ENCODE assay signal across 8 cellular contexts in genomic region chr3:132723024-132723462, GRCh38. TPM values are rescaled to one million over a fixed set of nuclear protein-coding genes. Genes with fewer than 3 reads are reported as not detected.
DNase-seq lines count a peak whose midpoint lies in the region; ATAC-seq, FAIRE-seq and TF ChIP-seq lines count a peak whose summit lies in the region.

No MANE protein-coding gene starts in this region.

- POLR2A ChIA-PET in HepG2 (lab: Yijun Ruan, JAX) = no interaction called here

- H3K27ac ChIP-seq in HepG2 (ENCODE audit: extremely low read length, insufficient read depth, low read length) = peak overlapping the region; percentile 85
- peak overlapping the region; percentile 75 to 78 for H3K27ac ChIP-seq in tibial artery

- H3K9me3 ChIP-seq in HepG2 (ENCODE audit: low read length) (no peaks in the 10 kb centered on the region), tibial artery (no peaks in the 10 kb centered on the region)

- CTCF ChIA-PET in HepG2 (lab: Yijun Ruan, JAX; ENCODE audit: low intra/inter-chr PET ratio, low total read pairs) = no interaction called here

- peak; percentile 42 for FAIRE-seq in HepG2 (lab: Jason Lieb, UNC)

- H3K79me2 ChIP-seq in HepG2 (ENCODE audit: insufficient read depth, low read length) = peaks cover 19% of the 10 kb centered on the region

- H3K4me3 ChIP-seq in HepG2 (replicated peaks in 1 of 3; ENCODE audit: insufficient read depth in 1 of 3, low read depth in 2 of 3, low read length in 3 of 3) = peak overlapping the region; percentile 68 to 89 (median 86)
- H3K4me3 ChIP-seq in tibial artery = peak overlapping the region; percentile 69 to 80

- H3K4me1 ChIP-seq in HepG2 (ENCODE audit: insufficient read depth, low read length) = peaks cover 35% of the 10 kb centered on the region
- H3K4me1 ChIP-seq in tibial artery = peaks cover 0 to 39% (median 19%) of the 10 kb centered on the region in 4 donors

- TF ChIP-seq POLR2A in HepG2 (IDR thresholded peaks at IDR 0.05; ENCODE audit: insufficient read depth in 1 of 2, low read depth in 2 of 2, low read length in 2 of 2) = peak in 1 of 2 experiments; percentile 88; a peak in 3 of 4 replicates

- peak; percentile 77 for DNase-seq in DMS114 treated with DMSO at 0.1 percent for 48 hours (lab: John Stamatoyannopoulos, UW; ENCODE audit: unreplicated experiment)
- DNase-seq in amniotic epithelial cell (ENCODE audit: low read depth) = peak; percentile 88
- no peak for DNase-seq in HepG2 (ENCODE audit: low spot score)
- DNase-seq in tibial artery = no peak
- no peak for DNase-seq in NCI-H1105 treated with DMSO at 0.1 percent for 48 hours (lab: John Stamatoyannopoulos, UW)
- no peak for DNase-seq in NCI-H1930 (lab: John Stamatoyannopoulos, UW)
- no peak for DNase-seq in activated effector memory CD4-positive, alpha-beta T cell treated with anti-CD3 and anti-CD28 coated beads, Interleukin-2, amount 50 U/mL, for 16 hours

- in situ Hi-C loops in HepG2 (cut with HindIII; ENCODE audit: extremely low pct_ligation_motif_present, low pct_unique_long_range_greater_than_20kb) = no loop called here

- no peak for TF ChIP-seq CTCF in HepG2 (CRISPR knock-in tag; IDR thresholded peaks at IDR 0.05)
- no peak for TF ChIP-seq CTCF in tibial artery (IDR thresholded peaks at IDR 0.05)

- TF ChIP-seq EP300 in HepG2 (IDR thresholded peaks at IDR 0.05; ENCODE audit: low read depth in 2 of 2, low read length in 2 of 2) (no peak), HepG2 (CRISPR knock-in tag; IDR thresholded peaks at IDR 0.05; ENCODE audit: borderline replicate concordance) (no peak)

- no peaks in the 10 kb centered on the region for H4K20me1 ChIP-seq in HepG2 (ENCODE audit: insufficient read depth, low read length)

- H3K36me3 ChIP-seq in HepG2 (replicated peaks in 1 of 2; ENCODE audit: control insufficient read depth in 1 of 2, insufficient read depth in 2 of 2, low read length in 2 of 2) = peaks cover 2 to 6% of the 10 kb centered on the region in 2 experiments; a peak in 4 of 5 replicates
- peaks cover under 1 to 6% (median 2%) of the 10 kb centered on the region in 3 donors for H3K36me3 ChIP-seq in tibial artery

- H3K4me2 ChIP-seq in HepG2 (ENCODE audit: low read depth, low read length) = peak overlapping the region; percentile 85

- peak overlapping the region; percentile 78 for H3K9ac ChIP-seq in HepG2 (ENCODE audit: insufficient read depth, low read depth, low read length)

- peak overlapping the region; percentile 75 for H2AFZ ChIP-seq in HepG2 (ENCODE audit: low read length)

- peak; percentile 7 for ATAC-seq in HG02840 (IDR thresholded peaks at IDR 0.05; ENCODE audit: low FRiP score, unreplicated experiment)
- peak; percentile 50 for ATAC-seq in HepG2

- TSS peak; percentile 76 for BruUV-seq in HepG2 (replicated peaks; lab: Mats Ljungman, UMichigan)

- no peak for TF ChIP-seq RAD21 in HepG2 (CRISPR knock-in tag; IDR thresholded peaks at IDR 0.05)

- intact Hi-C loops in HepG2 (cut with micrococcal nuclease; ENCODE audit: unreplicated experiment) (loop anchor here (2.0 to 10.0 kb wide), 2 partner anchors 64 to 852 kb away; partner anchors contain the start of genes ACAD11 and CDV3), tibial artery (cut with DNase I; ENCODE audit: low total_unique reads) (loop anchor here (10.0 kb wide), 1 partner anchor 852 kb away; the partner anchor contains the start of gene CDV3)

- 3% methylated on average over 5 of the region's 17 CpGs for WGBS in HepG2 (ENCODE audit: low lambda C conversion rate)

- no peaks in the 10 kb centered on the region for H3K27me3 ChIP-seq in HepG2 (ENCODE audit: control insufficient read depth in 1 of 2, insufficient read depth in 2 of 2, low read length in 2 of 2)
- no peaks in the 10 kb centered on the region for H3K27me3 ChIP-seq in tibial artery

TF ChIP-seq in HepG2, 621 proteins besides CTCF, POLR2A, EP300 and RAD21 (continues in another document):
- peak; percentile 54; the same call in 1 of the 2 replicates for TF ChIP-seq ZNF788 (CRISPR knock-in tag; IDR thresholded peaks at IDR 0.05; ENCODE audit: borderline replicate concordance)
- peak; percentile 29; the same call in 1 of the 2 replicates for TF ChIP-seq ZNF724P (CRISPR knock-in tag; IDR thresholded peaks at IDR 0.05; ENCODE audit: borderline replicate concordance)
- TF ChIP-seq HCFC1 (IDR thresholded peaks at IDR 0.05; ENCODE audit: low read depth, low read length) = no peak
- TF ChIP-seq TFDP2 (CRISPR knock-in tag; IDR thresholded peaks at IDR 0.05) = peak; percentile 24; the same call in 1 of the 2 replicates
- TF ChIP-seq GABPB1 (CRISPR knock-in tag; IDR thresholded peaks at IDR 0.05) = peak; percentile 81
- no peak for TF ChIP-seq ZBTB2 (CRISPR knock-in tag; IDR thresholded peaks at IDR 0.05; ENCODE audit: low read depth)
- TF ChIP-seq SIN3B (IDR thresholded peaks at IDR 0.05; ENCODE audit: low read length) = 0 out of 2 replicates have a peak, but pooled peaks have one; percentile 36
- TF ChIP-seq ZNF766 (CRISPR knock-in tag; IDR thresholded peaks at IDR 0.05; ENCODE audit: borderline replicate concordance) = 0 out of 2 replicates have a peak, but pooled peaks have one; percentile 50
- TF ChIP-seq ATF7-NPFF (CRISPR knock-in tag; IDR thresholded peaks at IDR 0.05; ENCODE audit: low read depth) = peak; percentile 40; the same call in 1 of the 2 replicates
- peak; percentile 16; the same call in 1 of the 2 replicates for TF ChIP-seq ZNF614 (CRISPR knock-in tag; IDR thresholded peaks at IDR 0.05; ENCODE audit: borderline replicate concordance)

RNA-seq across cellular contexts. Expression of gene NPHP3, which starts 0.8 kb away (rescaled TPM):
- total RNA-seq in HepG2 (2016; rRNA removed; fragmentation: Illumina TruSeq; extraction: Trizol) = 8.4 and 11.0 TPM in 2 replicates
- total RNA-seq in HepG2 (2016; cell fraction: cytosol; rRNA removed; fragmentation: Illumina TruSeq; extraction: Trizol; ENCODE audit: low read depth) = 11.8 and 13.1 TPM in 2 replicates
- total RNA-seq in HepG2 (2016; cell fraction: insoluble cytoplasmic fraction; rRNA removed; fragmentation: Illumina TruSeq; extraction: Trizol) = 8.0 and 10.9 TPM in 2 replicates
- total RNA-seq in HepG2 (2016; cell fraction: membrane; rRNA removed; fragmentation: Illumina TruSeq; extraction: Trizol) = 6.8 and 8.0 TPM in 2 replicates
- total RNA-seq in HepG2 (2016; cell fraction: nucleus; rRNA removed; fragmentation: Illumina TruSeq; extraction: Trizol) = 19.6 and 20.0 TPM in 2 replicates
- polyA plus RNA-seq in HepG2 (2011; rRNA removed) = 15.7 and 20.2 TPM in 2 replicates
- polyA plus RNA-seq in HepG2 (2011; cell fraction: cytosol; rRNA removed) = 4.2 and 5.2 TPM in 2 replicates
- 35.7 and 42.8 TPM in 2 replicates for polyA plus RNA-seq in HepG2 (2011; cell fraction: nucleus; rRNA removed)
- polyA plus RNA-seq in HepG2 (2012) = 7.4 and 8.7 TPM in 2 replicates
- 0.60 and 1.1 TPM in 2 replicates for polyA plus RNA-seq in HepG2 (2016; cell fraction: cytosol; fragmentation: Illumina TruSeq; extraction: Trizol; ENCODE audit: low read depth)
- polyA plus RNA-seq in HepG2 (2016; cell fraction: insoluble cytoplasmic fraction; fragmentation: Illumina TruSeq; extraction: Trizol; ENCODE audit: low read depth) = 6.6 and 8.0 TPM in 2 replicates
- 2.1 and 2.2 TPM in 2 replicates for polyA plus RNA-seq in HepG2 (2016; cell fraction: membrane; fragmentation: Illumina TruSeq; extraction: Trizol; ENCODE audit: low read depth)
- 34.2 and 40.2 TPM in 2 replicates for polyA plus RNA-seq in HepG2 (2016; cell fraction: nucleus; fragmentation: Illumina TruSeq; extraction: Trizol; ENCODE audit: insufficient read depth, low read depth)
- 8.6 and 9.1 TPM in 2 replicates for polyA minus RNA-seq in HepG2 (2011; rRNA and poly(A)+ RNA removed; ENCODE audit: low replicate concordance)
- polyA minus RNA-seq in HepG2 (2011; cell fraction: cytosol; rRNA and poly(A)+ RNA removed) = 4.1 and 4.7 TPM in 2 replicates
- 54.2 and 67.7 TPM in 2 replicates for polyA minus RNA-seq in HepG2 (2011; cell fraction: nucleus; rRNA and poly(A)+ RNA removed)

Comparison
In these comparisons a context has a peak if more than half of its experiments do, and no peak if none do; other contexts are left out.
1. DNase-seq: peak in DMS114 treated with DMSO at 0.1 percent for 48 hours (single experiment) and amniotic epithelial cell (single experiment); none in HepG2 (single experiment), tibial artery (0 of 2), NCI-H1105 treated with DMSO at 0.1 percent for 48 hours (single experiment), NCI-H1930 (0 of 2) and activated effector memory CD4-positive, alpha-beta T cell treated with anti-CD3 and anti-CD28 coated beads, Interleukin-2, amount 50 U/mL, for 16 hours (single experiment).